In genomic region chr1:8197493-8198282, GRCh38 we compare ENCODE assay signal across 2 cellular contexts.
TF ChIP-seq lines count a peak whose summit lies in the region.

No MANE protein-coding gene starts in this region.

TF ChIP-seq in K562, 482 proteins besides CTCF, POLR2A, EP300 and RAD21 (continued from another document and continues in another):
- TF ChIP-seq DPF2 (IDR thresholded peaks at IDR 0.05), result peak; percentile 99
- peak; percentile 95 for TF ChIP-seq ZBTB17 (CRISPR knock-in tag; IDR thresholded peaks at IDR 0.05)
- peak; percentile 99 for TF ChIP-seq RNF2 (IDR thresholded peaks at IDR 0.05)
- peak; percentile 98 for TF ChIP-seq TEAD4 (IDR thresholded peaks at IDR 0.05; ENCODE audit: low read length)
- TF ChIP-seq TEAD4 (CRISPR knock-in tag; IDR thresholded peaks at IDR 0.05; ENCODE audit: borderline replicate concordance), result no peak
- no peak for TF ChIP-seq ZNF699 (CRISPR knock-in tag; IDR thresholded peaks at IDR 0.05; ENCODE audit: insufficient replicate concordance)
- TF ChIP-seq NFIC (IDR thresholded peaks at IDR 0.05), result peak; percentile 97
- no peak for TF ChIP-seq ZNF77 (CRISPR knock-in tag; IDR thresholded peaks at IDR 0.05)
- TF ChIP-seq MEF2A (IDR thresholded peaks at IDR 0.05; ENCODE audit: control insufficient read depth, low read depth, low read length), result 0 out of 2 replicates have a peak, but pooled peaks have one; percentile 13
- TF ChIP-seq ARHGAP35 (IDR thresholded peaks at IDR 0.05; ENCODE audit: partially characterized antibody), result no peak
- TF ChIP-seq, protein P1, sequence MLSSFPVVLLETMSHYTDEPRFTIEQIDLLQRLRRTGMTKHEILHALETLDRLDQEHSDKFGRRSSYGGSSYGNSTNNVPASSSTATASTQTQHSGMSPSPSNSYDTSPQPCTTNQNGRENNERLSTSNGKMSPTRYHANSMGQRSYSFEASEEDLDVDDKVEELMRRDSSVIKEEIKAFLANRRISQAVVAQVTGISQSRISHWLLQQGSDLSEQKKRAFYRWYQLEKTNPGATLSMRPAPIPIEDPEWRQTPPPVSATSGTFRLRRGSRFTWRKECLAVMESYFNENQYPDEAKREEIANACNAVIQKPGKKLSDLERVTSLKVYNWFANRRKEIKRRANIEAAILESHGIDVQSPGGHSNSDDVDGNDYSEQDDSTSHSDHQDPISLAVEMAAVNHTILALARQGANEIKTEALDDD (IDR thresholded peaks at IDR 0.05), result no peak; the same call in 1 of the 2 replicates
- no peak for TF ChIP-seq ZNF57 (CRISPR knock-in tag; IDR thresholded peaks at IDR 0.05)
- TF ChIP-seq SETDB1 (IDR thresholded peaks at IDR 0.05; ENCODE audit: low read length), result no peak
- TF ChIP-seq RBFOX2 (IDR thresholded peaks at IDR 0.05; ENCODE audit: low read depth, low read length), result peak; percentile 52
- TF ChIP-seq, protein P2, sequence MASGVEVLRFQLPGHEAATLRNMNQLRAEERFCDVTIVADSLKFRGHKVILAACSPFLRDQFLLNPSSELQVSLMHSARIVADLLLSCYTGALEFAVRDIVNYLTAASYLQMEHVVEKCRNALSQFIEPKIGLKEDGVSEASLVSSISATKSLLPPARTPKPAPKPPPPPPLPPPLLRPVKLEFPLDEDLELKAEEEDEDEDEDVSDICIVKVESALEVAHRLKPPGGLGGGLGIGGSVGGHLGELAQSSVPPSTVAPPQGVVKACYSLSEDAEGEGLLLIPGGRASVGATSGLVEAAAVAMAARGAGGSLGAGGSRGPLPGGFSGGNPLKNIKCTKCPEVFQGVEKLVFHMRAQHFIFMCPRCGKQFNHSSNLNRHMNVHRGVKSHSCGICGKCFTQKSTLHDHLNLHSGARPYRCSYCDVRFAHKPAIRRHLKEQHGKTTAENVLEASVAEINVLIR (CRISPR knock-in tag; IDR thresholded peaks at IDR 0.05), result no peak
- no peak for TF ChIP-seq KAT8 (IDR thresholded peaks at IDR 0.05; ENCODE audit: low read depth)
- no peak for TF ChIP-seq DDX20 (tag; IDR thresholded peaks at IDR 0.05; ENCODE audit: low read depth)
- no peak for TF ChIP-seq ZNF583 (CRISPR knock-in tag; IDR thresholded peaks at IDR 0.05)
- TF ChIP-seq MAFF (IDR thresholded peaks at IDR 0.05; ENCODE audit: low read length), result peak; percentile 92
- no peak for TF ChIP-seq ZC3H4 (CRISPR knock-in tag; IDR thresholded peaks at IDR 0.05; ENCODE audit: borderline replicate concordance)
- peak; percentile 97 to 98 for TF ChIP-seq KDM1A (IDR thresholded peaks at IDR 0.05)
- no peak for TF ChIP-seq TAF7 (tag; IDR thresholded peaks at IDR 0.05)
- TF ChIP-seq BCLAF1 (IDR thresholded peaks at IDR 0.05; ENCODE audit: borderline replicate concordance in 1 of 2, control insufficient read depth in 1 of 2, low read depth in 2 of 2, low read length in 1 of 2), result peak in 1 of 2 experiments; percentile 63; a peak in 1 of 4 replicates
- TF ChIP-seq ARID2 (IDR thresholded peaks at IDR 0.05), result no peak
- no peak for TF ChIP-seq E2F1 (CRISPR knock-in tag; IDR thresholded peaks at IDR 0.05)
- 0 out of 2 replicates have a peak, but pooled peaks have one; percentile 8 for TF ChIP-seq HINFP (tag; conservative IDR thresholded peaks at IDR 0.05; ENCODE audit: low read depth)

TF ChIP-seq in HepG2, 621 proteins besides CTCF, POLR2A, EP300 and RAD21 (continued from another document and continues in another):
- TF ChIP-seq ZNF296 (CRISPR knock-in tag; conservative IDR thresholded peaks at IDR 0.05) (no peak), PHF20 (CRISPR knock-in tag; IDR thresholded peaks at IDR 0.05) (no peak), SNAPC5 (CRISPR knock-in tag; IDR thresholded peaks at IDR 0.05; ENCODE audit: borderline replicate concordance) (no peak), ZNF644 (CRISPR knock-in tag; IDR thresholded peaks at IDR 0.05; ENCODE audit: low read depth) (0 out of 2 replicates have a peak, but pooled peaks have one; percentile 24), SP4 (CRISPR knock-in tag; IDR thresholded peaks at IDR 0.05) (no peak), CBX1 (IDR thresholded peaks at IDR 0.05; ENCODE audit: low read depth) (no peak), CHD2 (IDR thresholded peaks at IDR 0.05; ENCODE audit: low read depth, low read length) (no peak), BRF2 (CRISPR knock-in tag; IDR thresholded peaks at IDR 0.05) (no peak), XBP1 (CRISPR knock-in tag; IDR thresholded peaks at IDR 0.05) (no peak), SP1 (IDR thresholded peaks at IDR 0.05) (no peak), SP1 (CRISPR knock-in tag; IDR thresholded peaks at IDR 0.05) (no peak), ZNF263 (CRISPR knock-in tag; IDR thresholded peaks at IDR 0.05) (peak; percentile 60; the same call in 1 of the 2 replicates), SPEN (CRISPR knock-in tag; IDR thresholded peaks at IDR 0.05; ENCODE audit: low read depth) (peak; percentile 22; the same call in 1 of the 2 replicates), HDAC2 (CRISPR knock-in tag; IDR thresholded peaks at IDR 0.05) (peak; percentile 87), ZNF879 (CRISPR knock-in tag; IDR thresholded peaks at IDR 0.05) (no peak), MIER2 (CRISPR knock-in tag; IDR thresholded peaks at IDR 0.05) (no peak), HNRNPL (IDR thresholded peaks at IDR 0.05; ENCODE audit: low read depth, low read length) (peak; percentile 69; the same call in 1 of the 2 replicates), GPBP1L1 (CRISPR knock-in tag; IDR thresholded peaks at IDR 0.05) (no peak), IRF2 (CRISPR knock-in tag; IDR thresholded peaks at IDR 0.05) (peak; percentile 60), CEBPZ (IDR thresholded peaks at IDR 0.05; ENCODE audit: low read length) (no peak), RFX5 (IDR thresholded peaks at IDR 0.05; ENCODE audit: low read depth, low read length) (no peak), PAX8 (CRISPR knock-in tag; IDR thresholded peaks at IDR 0.05; ENCODE audit: borderline replicate concordance) (no peak), ZNF335 (CRISPR knock-in tag; IDR thresholded peaks at IDR 0.05) (no peak), GPN1 (CRISPR knock-in tag; IDR thresholded peaks at IDR 0.05; ENCODE audit: borderline replicate concordance) (no peak), HOXA5 (CRISPR knock-in tag; IDR thresholded peaks at IDR 0.05) (no peak), ZNF350 (CRISPR knock-in tag; IDR thresholded peaks at IDR 0.05; ENCODE audit: borderline replicate concordance, low read depth) (no peak), ZNF710 (CRISPR knock-in tag; IDR thresholded peaks at IDR 0.05; ENCODE audit: borderline replicate concordance) (peak; percentile 83), ZNF891 (CRISPR knock-in tag; IDR thresholded peaks at IDR 0.05) (peak; percentile 58; the same call in 1 of the 2 replicates), HOXD1 (CRISPR knock-in tag; IDR thresholded peaks at IDR 0.05) (no peak), ZNF616 (CRISPR knock-in tag; IDR thresholded peaks at IDR 0.05; ENCODE audit: low read depth) (no peak), ELF4 (CRISPR knock-in tag; IDR thresholded peaks at IDR 0.05; ENCODE audit: borderline replicate concordance) (no peak)
- TF ChIP-seq, protein P3, sequence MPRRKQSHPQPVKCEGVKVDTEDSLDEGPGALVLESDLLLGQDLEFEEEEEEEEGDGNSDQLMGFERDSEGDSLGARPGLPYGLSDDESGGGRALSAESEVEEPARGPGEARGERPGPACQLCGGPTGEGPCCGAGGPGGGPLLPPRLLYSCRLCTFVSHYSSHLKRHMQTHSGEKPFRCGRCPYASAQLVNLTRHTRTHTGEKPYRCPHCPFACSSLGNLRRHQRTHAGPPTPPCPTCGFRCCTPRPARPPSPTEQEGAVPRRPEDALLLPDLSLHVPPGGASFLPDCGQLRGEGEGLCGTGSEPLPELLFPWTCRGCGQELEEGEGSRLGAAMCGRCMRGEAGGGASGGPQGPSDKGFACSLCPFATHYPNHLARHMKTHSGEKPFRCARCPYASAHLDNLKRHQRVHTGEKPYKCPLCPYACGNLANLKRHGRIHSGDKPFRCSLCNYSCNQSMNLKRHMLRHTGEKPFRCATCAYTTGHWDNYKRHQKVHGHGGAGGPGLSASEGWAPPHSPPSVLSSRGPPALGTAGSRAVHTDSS (CRISPR knock-in tag; conservative IDR thresholded peaks at IDR 0.05), result no peak
- TF ChIP-seq, protein P4, sequence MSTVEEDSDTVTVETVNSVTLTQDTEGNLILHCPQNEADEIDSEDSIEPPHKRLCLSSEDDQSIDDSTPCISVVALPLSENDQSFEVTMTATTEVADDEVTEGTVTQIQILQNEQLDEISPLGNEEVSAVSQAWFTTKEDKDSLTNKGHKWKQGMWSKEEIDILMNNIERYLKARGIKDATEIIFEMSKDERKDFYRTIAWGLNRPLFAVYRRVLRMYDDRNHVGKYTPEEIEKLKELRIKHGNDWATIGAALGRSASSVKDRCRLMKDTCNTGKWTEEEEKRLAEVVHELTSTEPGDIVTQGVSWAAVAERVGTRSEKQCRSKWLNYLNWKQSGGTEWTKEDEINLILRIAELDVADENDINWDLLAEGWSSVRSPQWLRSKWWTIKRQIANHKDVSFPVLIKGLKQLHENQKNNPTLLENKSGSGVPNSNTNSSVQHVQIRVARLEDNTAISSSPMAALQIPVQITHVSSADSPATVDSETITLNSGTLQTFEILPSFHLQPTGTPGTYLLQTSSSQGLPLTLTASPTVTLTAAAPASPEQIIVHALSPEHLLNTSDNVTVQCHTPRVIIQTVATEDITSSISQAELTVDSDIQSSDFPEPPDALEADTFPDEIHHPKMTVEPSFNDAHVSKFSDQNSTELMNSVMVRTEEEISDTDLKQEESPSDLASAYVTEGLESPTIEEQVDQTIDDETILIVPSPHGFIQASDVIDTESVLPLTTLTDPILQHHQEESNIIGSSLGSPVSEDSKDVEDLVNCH (CRISPR knock-in tag; IDR thresholded peaks at IDR 0.05), result no peak
- TF ChIP-seq, protein P5, sequence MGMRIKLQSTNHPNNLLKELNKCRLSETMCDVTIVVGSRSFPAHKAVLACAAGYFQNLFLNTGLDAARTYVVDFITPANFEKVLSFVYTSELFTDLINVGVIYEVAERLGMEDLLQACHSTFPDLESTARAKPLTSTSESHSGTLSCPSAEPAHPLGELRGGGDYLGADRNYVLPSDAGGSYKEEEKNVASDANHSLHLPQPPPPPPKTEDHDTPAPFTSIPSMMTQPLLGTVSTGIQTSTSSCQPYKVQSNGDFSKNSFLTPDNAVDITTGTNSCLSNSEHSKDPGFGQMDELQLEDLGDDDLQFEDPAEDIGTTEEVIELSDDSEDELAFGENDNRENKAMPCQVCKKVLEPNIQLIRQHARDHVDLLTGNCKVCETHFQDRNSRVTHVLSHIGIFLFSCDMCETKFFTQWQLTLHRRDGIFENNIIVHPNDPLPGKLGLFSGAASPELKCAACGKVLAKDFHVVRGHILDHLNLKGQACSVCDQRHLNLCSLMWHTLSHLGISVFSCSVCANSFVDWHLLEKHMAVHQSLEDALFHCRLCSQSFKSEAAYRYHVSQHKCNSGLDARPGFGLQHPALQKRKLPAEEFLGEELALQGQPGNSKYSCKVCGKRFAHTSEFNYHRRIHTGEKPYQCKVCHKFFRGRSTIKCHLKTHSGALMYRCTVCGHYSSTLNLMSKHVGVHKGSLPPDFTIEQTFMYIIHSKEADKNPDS (CRISPR knock-in tag; IDR thresholded peaks at IDR 0.05), result no peak
